Comparison of ENCODE assay signal across 1 cellular context in the genomic region with DNA sequence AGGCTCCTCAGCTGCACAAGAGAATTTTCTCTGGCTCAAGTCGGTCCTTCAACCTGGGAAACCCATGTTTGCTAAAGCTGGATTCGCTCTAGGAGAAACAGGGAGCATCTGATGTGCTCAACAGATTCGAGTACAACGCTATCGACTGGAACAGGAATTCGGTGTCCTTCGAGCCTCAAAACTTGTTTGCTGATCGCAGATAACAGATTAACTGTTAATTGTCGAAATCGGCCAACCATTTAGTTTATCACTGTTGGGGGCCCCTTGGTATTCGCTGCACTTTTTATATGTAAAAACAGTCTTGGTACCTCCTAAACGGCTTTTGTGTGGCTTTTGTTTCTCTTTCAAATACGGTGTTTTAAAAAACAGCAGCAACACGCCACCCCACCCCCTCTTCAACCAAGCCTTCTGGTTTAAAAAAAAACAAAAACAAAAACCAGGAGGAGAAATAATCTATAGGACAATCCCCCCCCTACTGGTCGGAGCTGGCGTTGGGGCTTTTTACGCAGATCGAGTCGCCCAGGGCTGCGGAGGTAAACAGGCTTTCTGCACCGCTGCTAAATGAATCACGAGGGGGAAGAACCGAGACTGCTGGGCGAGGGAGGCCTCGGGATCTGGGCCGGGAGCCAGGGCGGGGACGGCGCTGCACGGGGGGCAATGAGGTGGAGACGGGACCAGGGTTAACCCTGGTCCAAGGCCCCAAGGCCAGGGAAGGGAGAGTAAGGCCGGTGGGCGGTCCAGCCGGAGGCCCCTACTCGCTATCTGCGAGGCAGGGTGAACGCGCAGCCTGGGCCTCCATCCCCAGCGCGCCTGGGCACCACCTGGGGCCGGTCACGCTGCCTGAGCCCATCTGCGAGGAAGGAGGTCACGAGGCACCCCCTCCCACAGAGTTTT.
TF ChIP-seq lines count a peak whose summit lies in the region.

No MANE protein-coding gene starts in this region.

TF ChIP-seq in K562, 482 proteins besides CTCF, POLR2A, EP300 and RAD21 (continued from another document and continues in another):
- TF ChIP-seq, protein P1, sequence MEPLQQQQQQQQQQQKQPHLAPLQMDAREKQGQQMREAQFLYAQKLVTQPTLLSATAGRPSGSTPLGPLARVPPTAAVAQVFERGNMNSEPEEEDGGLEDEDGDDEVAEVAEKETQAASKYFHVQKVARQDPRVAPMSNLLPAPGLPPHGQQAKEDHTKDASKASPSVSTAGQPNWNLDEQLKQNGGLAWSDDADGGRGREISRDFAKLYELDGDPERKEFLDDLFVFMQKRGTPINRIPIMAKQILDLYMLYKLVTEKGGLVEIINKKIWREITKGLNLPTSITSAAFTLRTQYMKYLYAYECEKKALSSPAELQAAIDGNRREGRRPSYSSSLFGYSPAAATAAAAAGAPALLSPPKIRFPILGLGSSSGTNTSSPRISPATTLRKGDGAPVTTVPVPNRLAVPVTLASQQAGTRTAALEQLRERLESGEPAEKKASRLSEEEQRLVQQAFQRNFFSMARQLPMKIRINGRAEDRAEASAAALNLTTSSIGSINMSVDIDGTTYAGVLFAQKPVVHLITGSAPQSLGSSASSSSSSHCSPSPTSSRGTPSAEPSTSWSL (CRISPR knock-in tag; IDR thresholded peaks at IDR 0.05; ENCODE audit: borderline replicate concordance): no peak
- TF ChIP-seq ARHGAP35 (IDR thresholded peaks at IDR 0.05; ENCODE audit: partially characterized antibody) (no peak), MAZ (CRISPR knock-in tag; conservative IDR thresholded peaks at IDR 0.05 in 1 of 2, IDR thresholded peaks at IDR 0.05 in 1 of 2) (no peak; a peak in 1 of 4 replicates), RBM34 (IDR thresholded peaks at IDR 0.05; ENCODE audit: borderline replicate concordance, insufficient read depth, low read length) (no peak), MXI1 (IDR thresholded peaks at IDR 0.05; ENCODE audit: low read depth, low read length) (no peak), KDM5B (IDR thresholded peaks at IDR 0.05; ENCODE audit: insufficient replicate concordance, low read depth, low read length) (no peak), SLC30A9 (CRISPR knock-in tag; IDR thresholded peaks at IDR 0.05) (no peak), ZNF24 (IDR thresholded peaks at IDR 0.05) (no peak), MAFG (tag; conservative IDR thresholded peaks at IDR 0.05) (no peak), SNRNP70 (optimal IDR thresholded peaks at IDR 0.05; ENCODE audit: low read depth, low read length) (no peak), ZFP36 (IDR thresholded peaks at IDR 0.05; ENCODE audit: low read depth, low read length, partially characterized antibody) (no peak), KDM4B (IDR thresholded peaks at IDR 0.05; ENCODE audit: borderline replicate concordance in 2 of 2, low read depth in 1 of 2) (no peak), ZNF282 (CRISPR knock-in tag; IDR thresholded peaks at IDR 0.05) (no peak), HOXB6 (CRISPR knock-in tag; IDR thresholded peaks at IDR 0.05; ENCODE audit: borderline replicate concordance) (no peak), ZNF584 (CRISPR knock-in tag; IDR thresholded peaks at IDR 0.05; ENCODE audit: low read depth) (no peak), MIER1 (IDR thresholded peaks at IDR 0.05; ENCODE audit: low read depth) (no peak), NELFE (IDR thresholded peaks at IDR 0.05; ENCODE audit: insufficient read depth, insufficient read length) (no peak), BACH1 (tag; IDR thresholded peaks at IDR 0.05) (no peak)
- TF ChIP-seq, protein P2, sequence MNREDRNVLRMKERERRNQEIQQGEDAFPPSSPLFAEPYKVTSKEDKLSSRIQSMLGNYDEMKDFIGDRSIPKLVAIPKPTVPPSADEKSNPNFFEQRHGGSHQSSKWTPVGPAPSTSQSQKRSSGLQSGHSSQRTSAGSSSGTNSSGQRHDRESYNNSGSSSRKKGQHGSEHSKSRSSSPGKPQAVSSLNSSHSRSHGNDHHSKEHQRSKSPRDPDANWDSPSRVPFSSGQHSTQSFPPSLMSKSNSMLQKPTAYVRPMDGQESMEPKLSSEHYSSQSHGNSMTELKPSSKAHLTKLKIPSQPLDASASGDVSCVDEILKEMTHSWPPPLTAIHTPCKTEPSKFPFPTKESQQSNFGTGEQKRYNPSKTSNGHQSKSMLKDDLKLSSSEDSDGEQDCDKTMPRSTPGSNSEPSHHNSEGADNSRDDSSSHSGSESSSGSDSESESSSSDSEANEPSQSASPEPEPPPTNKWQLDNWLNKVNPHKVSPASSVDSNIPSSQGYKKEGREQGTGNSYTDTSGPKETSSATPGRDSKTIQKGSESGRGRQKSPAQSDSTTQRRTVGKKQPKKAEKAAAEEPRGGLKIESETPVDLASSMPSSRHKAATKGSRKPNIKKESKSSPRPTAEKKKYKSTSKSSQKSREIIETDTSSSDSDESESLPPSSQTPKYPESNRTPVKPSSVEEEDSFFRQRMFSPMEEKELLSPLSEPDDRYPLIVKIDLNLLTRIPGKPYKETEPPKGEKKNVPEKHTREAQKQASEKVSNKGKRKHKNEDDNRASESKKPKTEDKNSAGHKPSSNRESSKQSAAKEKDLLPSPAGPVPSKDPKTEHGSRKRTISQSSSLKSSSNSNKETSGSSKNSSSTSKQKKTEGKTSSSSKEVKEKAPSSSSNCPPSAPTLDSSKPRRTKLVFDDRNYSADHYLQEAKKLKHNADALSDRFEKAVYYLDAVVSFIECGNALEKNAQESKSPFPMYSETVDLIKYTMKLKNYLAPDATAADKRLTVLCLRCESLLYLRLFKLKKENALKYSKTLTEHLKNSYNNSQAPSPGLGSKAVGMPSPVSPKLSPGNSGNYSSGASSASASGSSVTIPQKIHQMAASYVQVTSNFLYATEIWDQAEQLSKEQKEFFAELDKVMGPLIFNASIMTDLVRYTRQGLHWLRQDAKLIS (CRISPR knock-in tag; IDR thresholded peaks at IDR 0.05): no peak
- TF ChIP-seq, protein P3, sequence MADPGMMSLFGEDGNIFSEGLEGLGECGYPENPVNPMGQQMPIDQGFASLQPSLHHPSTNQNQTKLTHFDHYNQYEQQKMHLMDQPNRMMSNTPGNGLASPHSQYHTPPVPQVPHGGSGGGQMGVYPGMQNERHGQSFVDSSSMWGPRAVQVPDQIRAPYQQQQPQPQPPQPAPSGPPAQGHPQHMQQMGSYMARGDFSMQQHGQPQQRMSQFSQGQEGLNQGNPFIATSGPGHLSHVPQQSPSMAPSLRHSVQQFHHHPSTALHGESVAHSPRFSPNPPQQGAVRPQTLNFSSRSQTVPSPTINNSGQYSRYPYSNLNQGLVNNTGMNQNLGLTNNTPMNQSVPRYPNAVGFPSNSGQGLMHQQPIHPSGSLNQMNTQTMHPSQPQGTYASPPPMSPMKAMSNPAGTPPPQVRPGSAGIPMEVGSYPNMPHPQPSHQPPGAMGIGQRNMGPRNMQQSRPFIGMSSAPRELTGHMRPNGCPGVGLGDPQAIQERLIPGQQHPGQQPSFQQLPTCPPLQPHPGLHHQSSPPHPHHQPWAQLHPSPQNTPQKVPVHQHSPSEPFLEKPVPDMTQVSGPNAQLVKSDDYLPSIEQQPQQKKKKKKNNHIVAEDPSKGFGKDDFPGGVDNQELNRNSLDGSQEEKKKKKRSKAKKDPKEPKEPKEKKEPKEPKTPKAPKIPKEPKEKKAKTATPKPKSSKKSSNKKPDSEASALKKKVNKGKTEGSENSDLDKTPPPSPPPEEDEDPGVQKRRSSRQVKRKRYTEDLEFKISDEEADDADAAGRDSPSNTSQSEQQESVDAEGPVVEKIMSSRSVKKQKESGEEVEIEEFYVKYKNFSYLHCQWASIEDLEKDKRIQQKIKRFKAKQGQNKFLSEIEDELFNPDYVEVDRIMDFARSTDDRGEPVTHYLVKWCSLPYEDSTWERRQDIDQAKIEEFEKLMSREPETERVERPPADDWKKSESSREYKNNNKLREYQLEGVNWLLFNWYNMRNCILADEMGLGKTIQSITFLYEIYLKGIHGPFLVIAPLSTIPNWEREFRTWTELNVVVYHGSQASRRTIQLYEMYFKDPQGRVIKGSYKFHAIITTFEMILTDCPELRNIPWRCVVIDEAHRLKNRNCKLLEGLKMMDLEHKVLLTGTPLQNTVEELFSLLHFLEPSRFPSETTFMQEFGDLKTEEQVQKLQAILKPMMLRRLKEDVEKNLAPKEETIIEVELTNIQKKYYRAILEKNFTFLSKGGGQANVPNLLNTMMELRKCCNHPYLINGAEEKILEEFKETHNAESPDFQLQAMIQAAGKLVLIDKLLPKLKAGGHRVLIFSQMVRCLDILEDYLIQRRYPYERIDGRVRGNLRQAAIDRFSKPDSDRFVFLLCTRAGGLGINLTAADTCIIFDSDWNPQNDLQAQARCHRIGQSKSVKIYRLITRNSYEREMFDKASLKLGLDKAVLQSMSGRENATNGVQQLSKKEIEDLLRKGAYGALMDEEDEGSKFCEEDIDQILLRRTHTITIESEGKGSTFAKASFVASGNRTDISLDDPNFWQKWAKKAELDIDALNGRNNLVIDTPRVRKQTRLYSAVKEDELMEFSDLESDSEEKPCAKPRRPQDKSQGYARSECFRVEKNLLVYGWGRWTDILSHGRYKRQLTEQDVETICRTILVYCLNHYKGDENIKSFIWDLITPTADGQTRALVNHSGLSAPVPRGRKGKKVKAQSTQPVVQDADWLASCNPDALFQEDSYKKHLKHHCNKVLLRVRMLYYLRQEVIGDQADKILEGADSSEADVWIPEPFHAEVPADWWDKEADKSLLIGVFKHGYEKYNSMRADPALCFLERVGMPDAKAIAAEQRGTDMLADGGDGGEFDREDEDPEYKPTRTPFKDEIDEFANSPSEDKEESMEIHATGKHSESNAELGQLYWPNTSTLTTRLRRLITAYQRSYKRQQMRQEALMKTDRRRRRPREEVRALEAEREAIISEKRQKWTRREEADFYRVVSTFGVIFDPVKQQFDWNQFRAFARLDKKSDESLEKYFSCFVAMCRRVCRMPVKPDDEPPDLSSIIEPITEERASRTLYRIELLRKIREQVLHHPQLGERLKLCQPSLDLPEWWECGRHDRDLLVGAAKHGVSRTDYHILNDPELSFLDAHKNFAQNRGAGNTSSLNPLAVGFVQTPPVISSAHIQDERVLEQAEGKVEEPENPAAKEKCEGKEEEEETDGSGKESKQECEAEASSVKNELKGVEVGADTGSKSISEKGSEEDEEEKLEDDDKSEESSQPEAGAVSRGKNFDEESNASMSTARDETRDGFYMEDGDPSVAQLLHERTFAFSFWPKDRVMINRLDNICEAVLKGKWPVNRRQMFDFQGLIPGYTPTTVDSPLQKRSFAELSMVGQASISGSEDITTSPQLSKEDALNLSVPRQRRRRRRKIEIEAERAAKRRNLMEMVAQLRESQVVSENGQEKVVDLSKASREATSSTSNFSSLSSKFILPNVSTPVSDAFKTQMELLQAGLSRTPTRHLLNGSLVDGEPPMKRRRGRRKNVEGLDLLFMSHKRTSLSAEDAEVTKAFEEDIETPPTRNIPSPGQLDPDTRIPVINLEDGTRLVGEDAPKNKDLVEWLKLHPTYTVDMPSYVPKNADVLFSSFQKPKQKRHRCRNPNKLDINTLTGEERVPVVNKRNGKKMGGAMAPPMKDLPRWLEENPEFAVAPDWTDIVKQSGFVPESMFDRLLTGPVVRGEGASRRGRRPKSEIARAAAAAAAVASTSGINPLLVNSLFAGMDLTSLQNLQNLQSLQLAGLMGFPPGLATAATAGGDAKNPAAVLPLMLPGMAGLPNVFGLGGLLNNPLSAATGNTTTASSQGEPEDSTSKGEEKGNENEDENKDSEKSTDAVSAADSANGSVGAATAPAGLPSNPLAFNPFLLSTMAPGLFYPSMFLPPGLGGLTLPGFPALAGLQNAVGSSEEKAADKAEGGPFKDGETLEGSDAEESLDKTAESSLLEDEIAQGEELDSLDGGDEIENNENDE (IDR thresholded peaks at IDR 0.05; ENCODE audit: low read depth, low read length): no peak
- TF ChIP-seq, protein P4, sequence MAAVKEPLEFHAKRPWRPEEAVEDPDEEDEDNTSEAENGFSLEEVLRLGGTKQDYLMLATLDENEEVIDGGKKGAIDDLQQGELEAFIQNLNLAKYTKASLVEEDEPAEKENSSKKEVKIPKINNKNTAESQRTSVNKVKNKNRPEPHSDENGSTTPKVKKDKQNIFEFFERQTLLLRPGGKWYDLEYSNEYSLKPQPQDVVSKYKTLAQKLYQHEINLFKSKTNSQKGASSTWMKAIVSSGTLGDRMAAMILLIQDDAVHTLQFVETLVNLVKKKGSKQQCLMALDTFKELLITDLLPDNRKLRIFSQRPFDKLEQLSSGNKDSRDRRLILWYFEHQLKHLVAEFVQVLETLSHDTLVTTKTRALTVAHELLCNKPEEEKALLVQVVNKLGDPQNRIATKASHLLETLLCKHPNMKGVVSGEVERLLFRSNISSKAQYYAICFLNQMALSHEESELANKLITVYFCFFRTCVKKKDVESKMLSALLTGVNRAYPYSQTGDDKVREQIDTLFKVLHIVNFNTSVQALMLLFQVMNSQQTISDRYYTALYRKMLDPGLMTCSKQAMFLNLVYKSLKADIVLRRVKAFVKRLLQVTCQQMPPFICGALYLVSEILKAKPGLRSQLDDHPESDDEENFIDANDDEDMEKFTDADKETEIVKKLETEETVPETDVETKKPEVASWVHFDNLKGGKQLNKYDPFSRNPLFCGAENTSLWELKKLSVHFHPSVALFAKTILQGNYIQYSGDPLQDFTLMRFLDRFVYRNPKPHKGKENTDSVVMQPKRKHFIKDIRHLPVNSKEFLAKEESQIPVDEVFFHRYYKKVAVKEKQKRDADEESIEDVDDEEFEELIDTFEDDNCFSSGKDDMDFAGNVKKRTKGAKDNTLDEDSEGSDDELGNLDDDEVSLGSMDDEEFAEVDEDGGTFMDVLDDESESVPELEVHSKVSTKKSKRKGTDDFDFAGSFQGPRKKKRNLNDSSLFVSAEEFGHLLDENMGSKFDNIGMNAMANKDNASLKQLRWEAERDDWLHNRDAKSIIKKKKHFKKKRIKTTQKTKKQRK (IDR thresholded peaks at IDR 0.05; ENCODE audit: borderline replicate concordance, low read depth, low read length): no peak
